19 cellular contexts compared by ENCODE assay signal in the genomic region with DNA sequence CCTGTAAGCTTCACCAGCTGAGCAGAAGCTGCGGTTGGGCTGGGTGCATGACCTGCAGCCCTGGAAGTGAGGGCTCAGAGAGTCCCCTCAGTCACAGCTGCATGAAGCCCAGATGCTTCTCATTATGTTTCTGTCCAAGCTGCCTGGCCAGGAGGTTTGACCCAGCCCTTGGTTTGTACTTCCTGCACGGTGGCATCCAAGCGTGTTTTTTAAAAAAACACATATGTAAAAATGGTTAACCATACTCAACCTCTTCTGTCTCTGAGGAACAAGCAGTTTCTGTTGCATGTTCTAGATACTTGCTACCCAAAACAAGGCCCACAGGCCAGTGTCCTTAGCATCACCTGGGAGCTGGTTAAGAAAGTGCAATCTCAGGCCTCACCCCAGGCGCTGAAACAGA.
DNase-seq lines count a peak whose midpoint lies in the region; ATAC-seq and TF ChIP-seq lines count a peak whose summit lies in the region.
"Had no signal": no experiment of that assay in that cellular context is flagged by ENCODE, and none has a peak within 500 bp of the region (broad histone marks: within the 10 kb centered on the region; RNA-seq: fewer than 3 reads in every experiment).

No MANE protein-coding gene starts in this region.

- DNase-seq in GM12865 (ENCODE audit: low read depth) (peak; percentile 90), RPMI8226 (peak; percentile 84), DMS79 (lab: John Stamatoyannopoulos, UW) (no peak), epidermal melanocyte (ENCODE audit: insufficient read length, low spot score) (no peak)
- no peak for DNase-seq in activated CD4-positive, alpha-beta T cell treated with anti-CD3 and anti-CD28 coated beads, Interleukin-2, amount 10 ng/mL, durations not matched to agents 24 days and 14 days
- DNase-seq: activated CD4-positive, CD25-positive, alpha-beta regulatory T cell treated with anti-CD3 and anti-CD28 coated beads, Interleukin-2, amount 50 U/mL, for 72 hours; activated naive CD4-positive, alpha-beta T cell treated with anti-CD3 and anti-CD28 coated beads for 36 hours; AML-193; cortex of kidney; GDM1; HCEC 1CT; Karpas-422; lower lobe of right lung; SIG-M5; transverse colon had no signal

- no peak for TF ChIP-seq CTCF in GM12865 (IDR thresholded peaks at IDR 0.05; ENCODE audit: insufficient read depth, low read depth, low read length, missing control alignments)

- ATAC-seq in GM21367 (IDR thresholded peaks at IDR 0.05; ENCODE audit: unreplicated experiment) (peak; percentile 96), HG03039 (IDR thresholded peaks at IDR 0.05; ENCODE audit: unreplicated experiment) (peak; percentile 63), HG02840 (IDR thresholded peaks at IDR 0.05; ENCODE audit: low FRiP score, unreplicated experiment) (no peak)

- H3K27ac Mint-ChIP-seq in activated CD4-positive, alpha-beta T cell treated with anti-CD3 and anti-CD28 coated beads, Interleukin-2, amount 10 ng/mL, durations not matched to agents 24 days and 14 days: no peak overlapping the region
- H3K27ac Mint-ChIP-seq: activated naive CD4-positive, alpha-beta T cell treated with anti-CD3 and anti-CD28 coated beads for 36 hours; progenitor cell of endocrine pancreas had no signal

- intact Hi-C loops in activated CD4-positive, alpha-beta T cell treated with anti-CD3 and anti-CD28 coated beads, Interleukin-2, amount 10 ng/mL, durations not matched to agents 24 days and 14 days (cut with micrococcal nuclease): loop anchor here (10.0 kb wide), 1 partner anchor 146 kb away; no protein-coding TSS in a partner anchor

- H3K4me1 Mint-ChIP-seq in activated CD4-positive, alpha-beta T cell treated with anti-CD3 and anti-CD28 coated beads, Interleukin-2, amount 10 ng/mL, durations not matched to agents 24 days and 14 days: no peaks in the 10 kb centered on the region

- no peak overlapping the region for H3K4me3 ChIP-seq in GM12865 (ENCODE audit: low read depth, low read length)
- H3K4me3 ChIP-seq: lower lobe of right lung, transverse colon had no signal

- no peak overlapping the region for H3K4me3 Mint-ChIP-seq in activated CD4-positive, alpha-beta T cell treated with anti-CD3 and anti-CD28 coated beads, Interleukin-2, amount 10 ng/mL, durations not matched to agents 24 days and 14 days
- H3K4me3 Mint-ChIP-seq: activated naive CD4-positive, alpha-beta T cell treated with anti-CD3 and anti-CD28 coated beads for 36 hours had no signal

- peaks cover 2% of the 10 kb centered on the region for H3K27me3 Mint-ChIP-seq in activated CD4-positive, alpha-beta T cell treated with anti-CD3 and anti-CD28 coated beads, Interleukin-2, amount 10 ng/mL, durations not matched to agents 24 days and 14 days

- H3K9me3 Mint-ChIP-seq in activated CD4-positive, alpha-beta T cell treated with anti-CD3 and anti-CD28 coated beads, Interleukin-2, amount 10 ng/mL, durations not matched to agents 24 days and 14 days: no peaks in the 10 kb centered on the region
- H3K9me3 Mint-ChIP-seq: activated naive CD4-positive, alpha-beta T cell treated with anti-CD3 and anti-CD28 coated beads for 36 hours had no signal

- H3K36me3 Mint-ChIP-seq in activated CD4-positive, alpha-beta T cell treated with anti-CD3 and anti-CD28 coated beads, Interleukin-2, amount 10 ng/mL, durations not matched to agents 24 days and 14 days (ENCODE audit: low read depth): no peaks in the 10 kb centered on the region

Comparison
In these comparisons a context has a peak if more than half of its experiments do, and no peak if none do; other contexts are left out.
1. DNase-seq: peak in GM12865 (single experiment) and RPMI8226 (single experiment); none in DMS79 (single experiment), activated CD4-positive, alpha-beta T cell treated with anti-CD3 and anti-CD28 coated beads, Interleukin-2, amount 10 ng/mL, durations not matched to agents 24 days and 14 days (single experiment) and epidermal melanocyte (single experiment).